11 cellular contexts compared by ENCODE assay signal in genomic region chr21:37914211-37914900, GRCh38. TPM values are rescaled to one million over a fixed set of nuclear protein-coding genes. Genes with fewer than 3 reads are reported as not detected.
DNase-seq lines count a peak whose midpoint lies in the region; TF ChIP-seq lines count a peak whose summit lies in the region.
"Had no signal": no experiment of that assay in that cellular context is flagged by ENCODE, and none has a peak within 500 bp of the region (broad histone marks: within the 10 kb centered on the region; RNA-seq: fewer than 3 reads in every experiment).

No MANE protein-coding gene starts in this region.

- H3K27ac ChIP-seq in fibroblast of lung (ENCODE audit: insufficient read depth, low read length) = no peak overlapping the region
- H3K27ac ChIP-seq in transverse colon = no peak overlapping the region
- H3K27ac ChIP-seq: body of pancreas had no signal

- H3K27me3 ChIP-seq in fibroblast of lung (ENCODE audit: control insufficient read depth, insufficient read depth, low read length) (peaks cover 13% of the 10 kb centered on the region), skeletal muscle satellite cell (ENCODE audit: control insufficient read depth, insufficient read depth, low read length) (peaks cover 8% of the 10 kb centered on the region), transverse colon (peaks cover 77% of the 10 kb centered on the region)

- 16 to 30% methylated on average over 5 to 31 of the region's 31 CpGs for WGBS in transverse colon (ENCODE audit: low coverage in 1 of 2), 2 donors

- in situ Hi-C loops in transverse colon (cut with MboI; ENCODE audit: low pct_ligation_motif_present in 1 of 4, low pct_unique_long_range_greater_than_20kb in 1 of 4, low sequenced_read_pairs in 3 of 4) = no loop called here

- TF ChIP-seq CTCF in fibroblast of lung (conservative IDR thresholded peaks at IDR 0.05 in 1 of 2, IDR thresholded peaks at IDR 0.05 in 1 of 2; ENCODE audit: low read depth in 1 of 2, low read length in 2 of 2) (no peak), transverse colon (IDR thresholded peaks at IDR 0.05) (no peak)

- TF ChIP-seq EP300 in transverse colon (IDR thresholded peaks at IDR 0.05; ENCODE audit: low read depth) = no peak

- H4K20me1 ChIP-seq in fibroblast of lung (ENCODE audit: control insufficient read depth, extremely low read depth, insufficient read depth, low read length) = no peaks in the 10 kb centered on the region

- peak; percentile 6 for DNase-seq in activated gamma-delta T cell treated with Interleukin-2 at 50 U/mL for 16 hours
- no peak for DNase-seq in activated gamma-delta T cell (lab: John Stamatoyannopoulos, UW)
- DNase-seq in NCI-H69 (lab: John Stamatoyannopoulos, UW) = peak; percentile 83
- DNase-seq in fibroblast of lung (ENCODE audit: low read depth in 2 of 2) = peak; percentile 17 to 19
- no peak for DNase-seq in HCEC 1CT
- no peak for DNase-seq in NOMO-1 treated with dmso at 0.1 percent for 144 hours (lab: John Stamatoyannopoulos, UW; ENCODE audit: unreplicated experiment)
- DNase-seq in transverse colon = no peak
- DNase-seq: SIG-M5 had no signal

- H3K4me2 ChIP-seq in fibroblast of lung (ENCODE audit: extremely low read depth, insufficient read depth, low read length) (no peak overlapping the region), skeletal muscle satellite cell (ENCODE audit: low read length) (peak overlapping the region; percentile 83)

- no peaks in the 10 kb centered on the region for H3K9me3 ChIP-seq in fibroblast of lung (ENCODE audit: control insufficient read depth, insufficient read depth, low read depth, low read length)
- H3K9me3 ChIP-seq in skeletal muscle satellite cell (replicated peaks; ENCODE audit: low read length) = no peaks in the 10 kb centered on the region
- no peaks in the 10 kb centered on the region for H3K9me3 ChIP-seq in transverse colon
- H3K9me3 ChIP-seq: body of pancreas had no signal

- peak overlapping the region in 1 of 4 experiments; percentile 3 for H3K4me3 ChIP-seq in fibroblast of lung (replicated peaks in 1 of 4; ENCODE audit: control extremely low read depth in 1 of 4, insufficient read depth in 1 of 4, low read depth in 3 of 4, low read length in 4 of 4)
- peak overlapping the region; percentile 82 for H3K4me3 ChIP-seq in skeletal muscle satellite cell (ENCODE audit: low read length)
- H3K4me3 ChIP-seq in transverse colon = no peak overlapping the region
- H3K4me3 ChIP-seq: body of pancreas had no signal

- TF ChIP-seq POLR2A in transverse colon (IDR thresholded peaks at IDR 0.05) = no peak

- H3K9ac ChIP-seq in fibroblast of lung (ENCODE audit: insufficient read depth, low read length) = no peak overlapping the region
- peak overlapping the region; percentile 86 for H3K9ac ChIP-seq in skeletal muscle satellite cell (ENCODE audit: low read depth, low read length)

- no peak overlapping the region for H2AFZ ChIP-seq in fibroblast of lung (ENCODE audit: low read length)

- H3K36me3 ChIP-seq in fibroblast of lung (ENCODE audit: control insufficient read depth, insufficient read depth, low read length) (no peaks in the 10 kb centered on the region), skeletal muscle satellite cell (ENCODE audit: insufficient read depth, low read length) (peaks cover 3% of the 10 kb centered on the region), transverse colon (no peaks in the 10 kb centered on the region)

- intact Hi-C loops in transverse colon (cut with DNase I; ENCODE audit: low total_unique reads) = no loop called here

- no peaks in the 10 kb centered on the region for H3K79me2 ChIP-seq in fibroblast of lung (ENCODE audit: control insufficient read depth, insufficient read depth, low read length)

- H3K4me1 ChIP-seq in fibroblast of lung (ENCODE audit: control insufficient read depth, extremely low read depth, insufficient read depth, low read length) (peaks cover 4% of the 10 kb centered on the region), skeletal muscle satellite cell (ENCODE audit: control insufficient read depth, insufficient read depth, low read length) (peaks cover 26% of the 10 kb centered on the region), transverse colon (peaks cover 0 to 13% (median 8%) of the 10 kb centered on the region in 4 donors)

RNA-seq across cellular contexts. Expression of gene KCNJ6, which starts 1.9 kb away (rescaled TPM):
- under 0.01 TPM in 1 of 2 replicates, not detected in the other for total RNA-seq in fibroblast of lung
- polyA plus RNA-seq in fibroblast of lung = 0.03 and 7.6 TPM in 2 replicates
- polyA plus RNA-seq in fibroblast of lung (2012) = 0.02 and 4.7 TPM in 2 replicates
- polyA minus RNA-seq in fibroblast of lung (ENCODE audit: low replicate concordance) = 5.8 TPM in 1 of 2 replicates, not detected in the other
- total RNA-seq in skeletal muscle satellite cell (2012; rRNA removed) = 0.25 and 0.87 TPM in 2 replicates
- under 1 TPM in 2 of 4 donors, not detected in 2; 0.14 to 0.16 TPM for total RNA-seq in transverse colon
- total RNA-seq: CD4-positive, alpha-beta T cell had no signal

Comparison
In these comparisons a context has a peak if more than half of its experiments do, and no peak if none do; other contexts are left out.
1. DNase-seq: peak in activated gamma-delta T cell treated with Interleukin-2 at 50 U/mL for 16 hours (single experiment), NCI-H69 (single experiment) and fibroblast of lung (2 of 2); none in activated gamma-delta T cell (single experiment), HCEC 1CT (single experiment), NOMO-1 treated with dmso at 0.1 percent for 144 hours (single experiment) and transverse colon (single experiment).